9 cellular contexts compared by ENCODE assay signal in genomic region chr19:55553217-55554182, GRCh38. TPM values are rescaled to one million over a fixed set of nuclear protein-coding genes. Genes with fewer than 3 reads are reported as not detected.
DNase-seq lines count a peak whose midpoint lies in the region; ATAC-seq and TF ChIP-seq lines count a peak whose summit lies in the region.
"Had no signal": no experiment of that assay in that cellular context is flagged by ENCODE, and none has a peak within 500 bp of the region (broad histone marks: within the 10 kb centered on the region; RNA-seq: fewer than 3 reads in every experiment).

No MANE protein-coding gene starts in this region.

- no peaks in the 10 kb centered on the region for H3K27me3 ChIP-seq in skeletal muscle tissue (ENCODE audit: control insufficient read depth in 3 of 3, insufficient read depth in 3 of 3, low read length in 3 of 3)
- H3K27me3 ChIP-seq: ascending aorta, Peyer's patch had no signal

- no peaks in the 10 kb centered on the region for H3K9me3 Mint-ChIP-seq in WTC11
- H3K9me3 Mint-ChIP-seq in activated CD4-positive, alpha-beta memory T cell treated with anti-CD3 and anti-CD28 coated beads for 36 hours: no peaks in the 10 kb centered on the region

- no peak for DNase-seq in WTC11 (ENCODE audit: low spot score)
- DNase-seq in activated CD4-positive, alpha-beta memory T cell treated with anti-CD3 and anti-CD28 coated beads for 36 hours: no peak
- DNase-seq: Peyer's patch had no signal

- peak overlapping the region in 1 of 3 donors; percentile 41 for H3K9ac ChIP-seq in skeletal muscle tissue (ENCODE audit: low read depth in 1 of 3, low read length in 3 of 3)

- peaks cover 9% of the 10 kb centered on the region for H3K27me3 Mint-ChIP-seq in WTC11 (ENCODE audit: low read depth)
- peaks cover 4% of the 10 kb centered on the region for H3K27me3 Mint-ChIP-seq in activated CD4-positive, alpha-beta memory T cell treated with anti-CD3 and anti-CD28 coated beads for 36 hours

- ATAC-seq in WTC11 (no peak), HG03520 (IDR thresholded peaks at IDR 0.05; ENCODE audit: unreplicated experiment) (no peak)

- peaks cover 33% of the 10 kb centered on the region for H3K4me1 Mint-ChIP-seq in WTC11
- no peaks in the 10 kb centered on the region for H3K4me1 Mint-ChIP-seq in activated CD4-positive, alpha-beta memory T cell treated with anti-CD3 and anti-CD28 coated beads for 36 hours (ENCODE audit: low read depth)

- peak overlapping the region; percentile 56 for H3K27ac ChIP-seq in skeletal muscle tissue (ENCODE audit: low read depth, low read length)
- H3K27ac ChIP-seq: ascending aorta, Peyer's patch, suprapubic skin had no signal

- H3K4me1 ChIP-seq in skeletal muscle tissue (ENCODE audit: control insufficient read depth in 3 of 3, insufficient read depth in 3 of 3, low read length in 3 of 3): peaks cover 26 to 52% (median 42%) of the 10 kb centered on the region in 3 donors

- CTCF ChIA-PET in WTC11 (lab: Charles Lee): interaction anchor here (0.6 to 2.1 kb wide), 9 partner anchors 37 to 816 kb away, joined by 3 to 10 read pairs (median 4); partner anchors contain the start of genes ISOC2 and ZNF865
- CTCF ChIA-PET in activated CD4-positive, alpha-beta memory T cell treated with anti-CD3 and anti-CD28 coated beads for 36 hours (lab: Charles Lee): no interaction called here

- H3K4me3 ChIP-seq in skeletal muscle tissue (ENCODE audit: low read length in 3 of 3): peak overlapping the region in 1 of 3 donors; percentile 41
- H3K4me3 ChIP-seq: ascending aorta, Peyer's patch, suprapubic skin had no signal

- TF ChIP-seq CTCF in WTC11 (IDR thresholded peaks at IDR 0.05): no peak

- no peak overlapping the region for H3K27ac Mint-ChIP-seq in WTC11
- no peak overlapping the region for H3K27ac Mint-ChIP-seq in activated CD4-positive, alpha-beta memory T cell treated with anti-CD3 and anti-CD28 coated beads for 36 hours

- H3K36me3 Mint-ChIP-seq in WTC11: no peaks in the 10 kb centered on the region
- no peaks in the 10 kb centered on the region for H3K36me3 Mint-ChIP-seq in activated CD4-positive, alpha-beta memory T cell treated with anti-CD3 and anti-CD28 coated beads for 36 hours

- H3K9me3 ChIP-seq in skeletal muscle tissue (ENCODE audit: control insufficient read depth in 3 of 3, low read length in 3 of 3): no peaks in the 10 kb centered on the region
- H3K9me3 ChIP-seq: ascending aorta, Peyer's patch, suprapubic skin had no signal

- H3K4me3 Mint-ChIP-seq in WTC11: peak overlapping the region; percentile 26; the same call in 1 of the 2 replicates
- H3K4me3 Mint-ChIP-seq in activated CD4-positive, alpha-beta memory T cell treated with anti-CD3 and anti-CD28 coated beads for 36 hours: no peak overlapping the region

- intact Hi-C loops in activated CD4-positive, alpha-beta memory T cell treated with anti-CD3 and anti-CD28 coated beads for 36 hours (cut with micrococcal nuclease): no loop called here

- POLR2A ChIA-PET in WTC11 (lab: Charles Lee): no interaction called here
- POLR2A ChIA-PET in activated CD4-positive, alpha-beta memory T cell treated with anti-CD3 and anti-CD28 coated beads for 36 hours (lab: Charles Lee): no interaction called here

- H3K36me3 ChIP-seq in skeletal muscle tissue (ENCODE audit: control insufficient read depth in 3 of 3, insufficient read depth in 3 of 3, low read length in 3 of 3): no peaks in the 10 kb centered on the region
- H3K36me3 ChIP-seq: ascending aorta, Peyer's patch, suprapubic skin had no signal

TF ChIP-seq in WTC11, 78 proteins besides CTCF, POLR2A, EP300 and RAD21:
- no peak for TF ChIP-seq ERG (CRISPR knock-in tag; IDR thresholded peaks at IDR 0.05)
- TF ChIP-seq E2F1 (CRISPR knock-in tag; IDR thresholded peaks at IDR 0.05): no peak
- no peak for TF ChIP-seq TEAD1 (CRISPR knock-in tag; IDR thresholded peaks at IDR 0.05)
- no peak for TF ChIP-seq ESRRA (CRISPR knock-in tag; IDR thresholded peaks at IDR 0.05; ENCODE audit: borderline replicate concordance)
- peak; percentile 37; the same call in 1 of the 2 replicates for TF ChIP-seq GABPB1 (CRISPR knock-in tag; IDR thresholded peaks at IDR 0.05)
- no peak for TF ChIP-seq MLX (CRISPR knock-in tag; IDR thresholded peaks at IDR 0.05)

RNA-seq across cellular contexts. Expression of gene SBK3, which starts 8.2 kb away (rescaled TPM):
- 0.90 to 1.3 TPM (median 1.1 TPM) in 3 replicates for total RNA-seq in WTC11 (2021)
- total RNA-seq in skeletal muscle tissue: not detected
- not detected for total RNA-seq in activated CD4-positive, alpha-beta memory T cell treated with anti-CD3 and anti-CD28 coated beads for 36 hours
- total RNA-seq: ascending aorta, MCF 10A, suprapubic skin had no signal

RNA-seq across cellular contexts. Expression of gene SBK2, which starts 16.6 kb away (rescaled TPM):
- total RNA-seq in WTC11 (2021) (5.2 to 6.4 TPM (median 5.8 TPM) in 3 replicates), skeletal muscle tissue (1.0 TPM)
- total RNA-seq in activated CD4-positive, alpha-beta memory T cell treated with anti-CD3 and anti-CD28 coated beads for 36 hours: not detected
- total RNA-seq: ascending aorta, MCF 10A, mesenteric fat pad, Peyer's patch, suprapubic skin had no signal

RNA-seq across cellular contexts. Expression of gene ZNF579, which starts 27.1 kb away (rescaled TPM):
- 29.7 to 30.4 TPM (median 30.0 TPM) in 3 replicates for total RNA-seq in WTC11 (2021)
- total RNA-seq in skeletal muscle tissue: 1.6 TPM
- total RNA-seq in activated CD4-positive, alpha-beta memory T cell treated with anti-CD3 and anti-CD28 coated beads for 36 hours: 1 to 10 TPM; 6.6 to 6.7 TPM

RNA-seq across cellular contexts. Expression of gene FIZ1, which starts 45.8 kb away (rescaled TPM):
- total RNA-seq in WTC11 (2021) (20.1 to 22.7 TPM (median 20.6 TPM) in 3 replicates), skeletal muscle tissue (under 0.01 TPM)
- 10 to 100 TPM; 13.8 to 13.9 TPM for total RNA-seq in activated CD4-positive, alpha-beta memory T cell treated with anti-CD3 and anti-CD28 coated beads for 36 hours

RNA-seq across cellular contexts. Expression of gene ZNF524, which starts 46.6 kb away (rescaled TPM):
- total RNA-seq in WTC11 (2021): 5.5 to 6.3 TPM (median 5.5 TPM) in 3 replicates
- 4.7 TPM for total RNA-seq in skeletal muscle tissue
- 10 to 100 TPM; 21.5 to 25.1 TPM for total RNA-seq in activated CD4-positive, alpha-beta memory T cell treated with anti-CD3 and anti-CD28 coated beads for 36 hours
